ENCODE assay signal across 17 cellular contexts in the genomic region with DNA sequence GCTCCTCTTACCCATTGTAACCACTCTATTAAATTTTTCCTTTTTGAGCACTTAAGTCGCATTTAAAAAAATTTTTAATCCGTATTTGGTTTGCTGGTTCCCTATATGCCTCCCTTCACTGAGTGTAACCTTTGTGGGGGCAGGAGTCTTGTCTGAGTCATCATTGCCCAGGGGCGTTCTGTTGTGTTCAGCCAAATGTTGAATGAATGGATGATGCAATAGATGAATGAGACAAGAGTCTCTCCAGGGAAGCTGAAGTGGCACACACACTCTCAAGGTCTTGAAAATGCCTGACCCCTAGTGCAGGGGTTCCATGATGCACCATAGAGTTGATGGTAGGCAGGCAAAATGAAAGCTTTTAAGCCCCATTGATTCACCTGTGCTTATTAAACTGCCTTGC.
"Had no signal": no experiment of that assay in that cellular context is flagged by ENCODE, and none has a peak within 500 bp of the region (broad histone marks: within the 10 kb centered on the region; RNA-seq: fewer than 3 reads in every experiment).

No MANE protein-coding gene starts in this region.

- H3K4me1 ChIP-seq: adrenal gland, gastroesophageal sphincter, parathyroid adenoma, thyroid gland, vagina had no signal

- FAIRE-seq: keratinocyte had no signal

- H3K36me3 ChIP-seq: adrenal gland, gastroesophageal sphincter, neutrophil, thyroid gland, vagina had no signal

- ATAC-seq: activated CD4-positive, alpha-beta T cell treated with anti-CD3 and anti-CD28 coated beads for 36 hours; gastroesophageal sphincter; left lobe of liver; naive thymus-derived CD8-positive, alpha-beta T cell; stimulated activated effector memory CD8-positive, alpha-beta T cell treated with anti-CD3 and anti-CD28 coated beads, Interleukin-12 subunit alpha, Interleukin-12 subunit beta, amount 100 ng/mL, for 72 hours had no signal

- H3K9me3 ChIP-seq: adrenal gland, gastroesophageal sphincter, neutrophil, thyroid gland, vagina had no signal

- H3K27ac ChIP-seq: adrenal gland, dorsolateral prefrontal cortex, gastroesophageal sphincter, neutrophil, parathyroid adenoma, thyroid gland, vagina had no signal

- H3K4me3 ChIP-seq: adrenal gland, dorsolateral prefrontal cortex, gastroesophageal sphincter, thyroid gland, vagina had no signal

- H3K27me3 ChIP-seq: adrenal gland, neutrophil, thyroid gland, vagina had no signal

- DNase-seq: activated CD4-positive, alpha-beta memory T cell treated with anti-CD3 and anti-CD28 coated beads, Interleukin-2, amount 10 ng/mL, durations not matched to agents 7 days and 5 days; activated CD4-positive, alpha-beta T cell treated with anti-CD3 and anti-CD28 coated beads for 36 hours; activated effector memory CD4-positive, alpha-beta T cell treated with Interleukin-2 at 50 U/mL for 16 hours; activated T-cell treated with anti-CD3 and anti-CD28 coated beads, Interleukin-2, amount 50 U/mL, for 24 hours; adrenal gland; dorsolateral prefrontal cortex; naive thymus-derived CD8-positive, alpha-beta T cell; stimulated activated CD4-positive, alpha-beta T cell treated with anti-CD3 and anti-CD28 coated beads, Interleukin-12 subunit alpha, Interleukin-12 subunit beta, amount 100 ng/mL, for 4 hours; stimulated activated CD4-positive, alpha-beta T cell treated with anti-CD3 and anti-CD28 coated beads, Interleukin-2, amount 100 ng/mL, for 24 hours had no signal
